16 cellular contexts compared by ENCODE assay signal in the genomic region with DNA sequence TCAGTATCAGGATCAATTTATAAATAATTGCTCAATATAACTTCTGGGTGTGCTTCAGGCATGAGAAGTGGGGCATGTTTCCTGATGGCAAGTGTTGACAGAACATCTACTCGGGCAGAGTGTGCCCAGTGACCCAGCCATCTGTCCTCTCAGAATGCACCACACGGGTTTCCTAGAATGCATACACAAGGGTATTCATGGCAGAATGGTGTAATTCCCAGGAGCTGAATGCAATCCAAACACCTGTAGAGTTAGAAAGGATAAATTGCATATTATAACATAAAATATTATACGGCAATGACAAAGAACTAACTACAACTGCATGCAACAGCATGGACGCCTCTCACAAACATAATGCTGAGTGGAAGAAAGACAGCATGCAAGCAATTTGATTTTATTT.
DNase-seq lines count a peak whose midpoint lies in the region; ATAC-seq, FAIRE-seq and TF ChIP-seq lines count a peak whose summit lies in the region.
"Had no signal": no experiment of that assay in that cellular context is flagged by ENCODE, and none has a peak within 500 bp of the region (broad histone marks: within the 10 kb centered on the region; RNA-seq: fewer than 3 reads in every experiment).

No MANE protein-coding gene starts in this region.

- FAIRE-seq in D721Med (lab: Jason Lieb, UNC): no peak
- FAIRE-seq: GM12878 had no signal

- no peaks in the 10 kb centered on the region for H3K36me3 ChIP-seq in OCI-LY7 (ENCODE audit: insufficient read depth, low read length)
- H3K36me3 ChIP-seq: BLaER1 treated with 17β-estradiol and CSF1 and Interleukin-3, amounts not matched to agents 10 nM and 100 nM had no signal

- no peaks in the 10 kb centered on the region for H3K9me2 ChIP-seq in OCI-LY7 (ENCODE audit: insufficient read depth, low read length)

- H3K4me1 ChIP-seq in OCI-LY7 (ENCODE audit: insufficient read depth, low read length, poor library complexity, severe bottlenecking): no peaks in the 10 kb centered on the region

- no peak overlapping the region for H3K4me2 ChIP-seq in OCI-LY7 (ENCODE audit: low read length)
- H3K4me2 ChIP-seq: GM23338 had no signal

- H3K27ac ChIP-seq in OCI-LY7 (ENCODE audit: low read depth, low read length, poor library complexity, severe bottlenecking): no peak overlapping the region
- H3K27ac ChIP-seq: HL-60 had no signal

- H3K4me3 ChIP-seq in OCI-LY7 (ENCODE audit: low read depth, low read length, poor library complexity, severe bottlenecking): no peak overlapping the region
- H3K4me3 ChIP-seq: BLaER1 treated with 17β-estradiol and CSF1 and Interleukin-3, amounts not matched to agents 10 nM and 100 nM; GM12878; GM23338 had no signal

- TF ChIP-seq CTCF in OCI-LY7 (conservative IDR thresholded peaks at IDR 0.05; ENCODE audit: low read length) (no peak), D721Med (IDR thresholded peaks at IDR 0.05; ENCODE audit: insufficient read depth, missing control alignments) (no peak)

- DNase-seq in DMS53 (lab: John Stamatoyannopoulos, UW): peak; percentile 19
- no peak for DNase-seq in DMS53 treated with DMSO at 0.1 percent for 48 hours (lab: John Stamatoyannopoulos, UW; ENCODE audit: unreplicated experiment)
- peak; percentile 13 for DNase-seq in NCI-H1694 treated with DMSO at 0.1 percent for 48 hours (lab: John Stamatoyannopoulos, UW)
- peak; percentile 54 for DNase-seq in NCI-H446 treated with DMSO at 0.1 percent for 48 hours (lab: John Stamatoyannopoulos, UW)
- DNase-seq in myocyte (ENCODE audit: low read depth): peak; percentile 11
- DNase-seq in OCI-LY7 (ENCODE audit: low spot score): no peak
- DNase-seq in D721Med (ENCODE audit: insufficient read length, low spot score): no peak
- DNase-seq: ACHN; CD4-positive, CD25-positive, alpha-beta regulatory T cell; DMS79; H7 had no signal

- POLR2A ChIA-PET in OCI-LY7 (lab: Charles Lee): no interaction called here

- intact Hi-C loops in OCI-LY7 (cut with micrococcal nuclease; ENCODE audit: unreplicated experiment): no loop called here

- BruUV-seq in OCI-LY7 (replicated peaks; lab: Mats Ljungman, UMichigan): no TSS peak

- H3K79me2 ChIP-seq in OCI-LY7 (ENCODE audit: insufficient read depth, low read depth, low read length): no peaks in the 10 kb centered on the region

- H4K20me1 ChIP-seq in OCI-LY7 (ENCODE audit: insufficient read depth, low read length): no peaks in the 10 kb centered on the region
- H4K20me1 ChIP-seq: BLaER1 treated with 17β-estradiol and CSF1 and Interleukin-3, amounts not matched to agents 10 nM and 100 nM had no signal

- H2AFZ ChIP-seq in OCI-LY7 (ENCODE audit: low read length): no peak overlapping the region
- H2AFZ ChIP-seq: GM23338 had no signal

- ATAC-seq in HG03469 (IDR thresholded peaks at IDR 0.05; ENCODE audit: unreplicated experiment): no peak
- ATAC-seq: GM12878, GM23338 had no signal

- no peaks in the 10 kb centered on the region for H3K9me3 ChIP-seq in OCI-LY7 (ENCODE audit: low read length)

- CTCF ChIA-PET in OCI-LY7 (lab: Charles Lee; ENCODE audit: unreplicated experiment): no interaction called here

Comparison
In these comparisons a context has a peak if more than half of its experiments do, and no peak if none do; other contexts are left out.
1. DNase-seq: peak in DMS53 (single experiment), NCI-H1694 treated with DMSO at 0.1 percent for 48 hours (single experiment), NCI-H446 treated with DMSO at 0.1 percent for 48 hours (single experiment) and myocyte (single experiment); none in DMS53 treated with DMSO at 0.1 percent for 48 hours (single experiment), OCI-LY7 (single experiment) and D721Med (single experiment).